Comparison of ENCODE assay signal across 8 cellular contexts in genomic region chr12:110403975-110404675, GRCh38. TPM values are rescaled to one million over a fixed set of nuclear protein-coding genes. Genes with fewer than 3 reads are reported as not detected.
DNase-seq lines count a peak whose midpoint lies in the region; ATAC-seq and TF ChIP-seq lines count a peak whose summit lies in the region.

No MANE protein-coding gene starts in this region.

- no peak for TF ChIP-seq CTCF in adrenal gland (IDR thresholded peaks at IDR 0.05)
- no peak for TF ChIP-seq CTCF in heart left ventricle (IDR thresholded peaks at IDR 0.05)
- TF ChIP-seq CTCF in tibial artery (IDR thresholded peaks at IDR 0.05), result no peak

- no peak for TF ChIP-seq POLR2A in adrenal gland (IDR thresholded peaks at IDR 0.05)
- no peak for TF ChIP-seq POLR2A in heart left ventricle (IDR thresholded peaks at IDR 0.05)

- 18 to 21% (median 19%) methylated on average over 21 of the region's 21 CpGs for WGBS in adrenal gland, 4 donors
- 20 to 24% (median 23%) methylated on average over 21 of the region's 21 CpGs for WGBS in heart left ventricle, 4 donors

- H3K4me3 ChIP-seq in adrenal gland, result peak overlapping the region in 2 of 4 donors; percentile 85 to 90
- peak overlapping the region; percentile 69 to 99 (median 83) for H3K4me3 ChIP-seq in heart left ventricle
- H3K4me3 ChIP-seq in tibial artery, result peak overlapping the region; percentile 93 to 100

- H3K9me3 ChIP-seq in adrenal gland (replicated peaks in 1 of 3), result no peaks in the 10 kb centered on the region
- no peaks in the 10 kb centered on the region for H3K9me3 ChIP-seq in heart left ventricle
- no peaks in the 10 kb centered on the region for H3K9me3 ChIP-seq in tibial artery

- H3K27me3 ChIP-seq in adrenal gland (no peaks in the 10 kb centered on the region), heart left ventricle (no peaks in the 10 kb centered on the region), tibial artery (peaks cover 0 to 2% of the 10 kb centered on the region in 2 donors)

- H3K36me3 ChIP-seq in adrenal gland (replicated peaks in 1 of 2) (no peaks in the 10 kb centered on the region), heart left ventricle (peaks cover 0 to 21% (median 14%) of the 10 kb centered on the region in 9 donors), tibial artery (peaks cover 0 to 21% (median 14%) of the 10 kb centered on the region in 3 donors)

- H3K27ac ChIP-seq in adrenal gland (peak overlapping the region; percentile 82 to 96 (median 92)), heart left ventricle (peak overlapping the region; percentile 82 to 99 (median 96)), tibial artery (peak overlapping the region; percentile 86 to 87)

- DNase-seq in Ammon's horn (ENCODE audit: low spot score) (peak; percentile 69), NCI-H1417 (lab: John Stamatoyannopoulos, UW) (peak; percentile 83 to 97 (median 94)), T-helper 1 cell (peak; percentile 58 to 81 (median 73)), adrenal gland (peak; percentile 50 to 76 (median 68)), heart left ventricle (peak; percentile 73 to 87 (median 78)), pons (ENCODE audit: low spot score) (peak; percentile 66), tibial artery (peak; percentile 41 to 78)

- intact Hi-C loops in adrenal gland (cut with DNase I), result no loop called here
- intact Hi-C loops in heart left ventricle (cut with DNase I), result no loop called here
- intact Hi-C loops in tibial artery (cut with DNase I; ENCODE audit: low total_unique reads), result no loop called here

- ATAC-seq in GM21515 (IDR thresholded peaks at IDR 0.05; ENCODE audit: unreplicated experiment) (peak; percentile 53), heart left ventricle (peak; percentile 59 to 83 (median 78))

- H3K4me1 ChIP-seq in adrenal gland (replicated peaks in 1 of 2) (peaks cover 7 to 11% of the 10 kb centered on the region in 2 donors), heart left ventricle (peaks cover 0 to 22% (median 13%) of the 10 kb centered on the region in 12 donors), tibial artery (peaks cover 0 to 26% (median 13%) of the 10 kb centered on the region in 4 donors)

RNA-seq across cellular contexts. Expression of gene ANAPC7, which starts 0.6 kb away (rescaled TPM):
- total RNA-seq in adrenal gland (100 to 1,000 TPM in 1 of 8 donors, 10 to 100 TPM in 7; 27.4 to 114 (median 40.3) TPM), heart left ventricle (10 to 100 TPM; 26.5 to 41.3 (median 33.0) TPM)
- polyA plus RNA-seq in adrenal gland (10 to 100 TPM; 57.8 to 73.4 (median 63.8) TPM), heart left ventricle (10 to 100 TPM; 35.4 to 36.7 TPM)

RNA-seq across cellular contexts. Expression of gene ARPC3, which starts 46.0 kb away (rescaled TPM):
- total RNA-seq in adrenal gland, result 100 to 1,000 TPM; 177 to 581 (median 250) TPM
- polyA plus RNA-seq in adrenal gland, result 100 to 1,000 TPM; 358 to 448 (median 362) TPM
- 100 to 1,000 TPM in 5 of 9 donors, 10 to 100 TPM in 4; 77.2 to 251 (median 108) TPM for total RNA-seq in heart left ventricle
- polyA plus RNA-seq in heart left ventricle, result 100 to 1,000 TPM; 176 to 202 TPM
